In the genomic region with DNA sequence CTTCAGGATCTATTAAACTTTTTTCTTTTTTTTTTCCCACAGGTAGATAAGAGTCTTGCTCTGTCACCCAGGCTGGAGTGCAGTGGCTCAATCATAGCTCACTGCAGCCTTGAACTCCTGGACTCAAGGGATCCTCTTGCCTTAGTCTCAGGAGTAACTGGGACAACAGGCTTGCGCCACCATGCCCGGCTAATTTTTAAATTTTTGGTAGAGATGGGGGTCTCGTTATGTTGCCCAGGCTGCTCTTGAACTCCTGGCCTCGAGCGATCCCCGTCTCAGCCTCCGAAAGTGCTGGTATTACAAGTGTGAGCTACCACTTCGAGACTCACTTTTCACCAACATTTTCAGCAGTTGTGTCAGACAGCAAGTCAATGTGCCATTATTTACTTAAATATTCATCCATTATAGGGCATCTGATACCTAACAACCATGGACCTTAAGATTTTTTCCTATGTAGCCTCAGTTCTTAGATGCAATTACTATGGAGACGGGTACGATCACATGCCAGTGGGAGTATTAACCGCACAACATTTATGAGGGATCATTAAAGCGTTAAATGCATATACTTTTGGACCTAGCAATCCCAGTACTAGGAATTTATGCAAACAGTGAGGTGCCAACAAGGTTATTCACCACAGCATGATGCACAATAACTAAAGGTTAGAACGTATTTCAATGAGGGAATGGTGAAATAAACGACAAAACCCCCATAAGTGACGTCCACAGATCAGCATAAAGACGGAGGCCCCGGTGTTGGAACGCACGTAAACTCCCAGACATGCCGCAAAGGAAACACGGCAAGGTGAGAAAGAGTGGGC, we compare ENCODE assay signal across 1 cellular context.
TF ChIP-seq lines count a peak whose summit lies in the region.

No MANE protein-coding gene starts in this region.

TF ChIP-seq in K562, 482 proteins besides CTCF, POLR2A, EP300 and RAD21 (continues in another document):
- TF ChIP-seq, protein P1, sequence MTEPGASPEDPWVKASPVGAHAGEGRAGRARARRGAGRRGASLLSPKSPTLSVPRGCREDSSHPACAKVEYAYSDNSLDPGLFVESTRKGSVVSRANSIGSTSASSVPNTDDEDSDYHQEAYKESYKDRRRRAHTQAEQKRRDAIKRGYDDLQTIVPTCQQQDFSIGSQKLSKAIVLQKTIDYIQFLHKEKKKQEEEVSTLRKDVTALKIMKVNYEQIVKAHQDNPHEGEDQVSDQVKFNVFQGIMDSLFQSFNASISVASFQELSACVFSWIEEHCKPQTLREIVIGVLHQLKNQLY (CRISPR knock-in tag; conservative IDR thresholded peaks at IDR 0.05), result no peak
- TF ChIP-seq HDAC3 (IDR thresholded peaks at IDR 0.05; ENCODE audit: borderline replicate concordance, partially characterized antibody) (no peak), TEAD2 (tag; IDR thresholded peaks at IDR 0.05) (no peak), HEY1 (CRISPR knock-in tag; IDR thresholded peaks at IDR 0.05; ENCODE audit: borderline replicate concordance) (no peak), TAF9B (IDR thresholded peaks at IDR 0.05; ENCODE audit: partially characterized antibody) (no peak), RFX7 (CRISPR knock-in tag; IDR thresholded peaks at IDR 0.05) (no peak), HDAC1 (IDR thresholded peaks at IDR 0.05) (0 out of 4 replicates have a peak, but pooled peaks of 1 of the 2 experiments have one; percentile 60), C11orf30 (IDR thresholded peaks at IDR 0.05; ENCODE audit: low read depth) (no peak), SMARCE1 (IDR thresholded peaks at IDR 0.05) (peak; percentile 30; the same call in 1 of the 2 replicates), TCFL5 (CRISPR knock-in tag; conservative IDR thresholded peaks at IDR 0.05) (no peak), CXXC5 (CRISPR knock-in tag; IDR thresholded peaks at IDR 0.05) (peak; percentile 12), DPF2 (IDR thresholded peaks at IDR 0.05) (no peak), ZNF12 (CRISPR knock-in tag; IDR thresholded peaks at IDR 0.05) (no peak), KAT8 (IDR thresholded peaks at IDR 0.05; ENCODE audit: low read depth) (no peak), SNIP1 (IDR thresholded peaks at IDR 0.05; ENCODE audit: low read depth) (no peak), ZZZ3 (IDR thresholded peaks at IDR 0.05) (no peak), E2F3 (CRISPR knock-in tag; IDR thresholded peaks at IDR 0.05) (no peak), CSDE1 (IDR thresholded peaks at IDR 0.05) (no peak), NR3C1 (CRISPR knock-in tag; IDR thresholded peaks at IDR 0.05) (no peak), CBX3 (IDR thresholded peaks at IDR 0.05; ENCODE audit: borderline replicate concordance in 1 of 2, low read length in 2 of 2) (no peak), ELF2 (CRISPR knock-in tag; IDR thresholded peaks at IDR 0.05) (no peak), PPARD (CRISPR knock-in tag; IDR thresholded peaks at IDR 0.05) (no peak), TGIF2 (CRISPR knock-in tag; IDR thresholded peaks at IDR 0.05) (no peak), SAFB (IDR thresholded peaks at IDR 0.05; ENCODE audit: borderline replicate concordance, low read depth, low read length) (no peak), TBP (optimal IDR thresholded peaks at IDR 0.05; ENCODE audit: low read depth, low read length) (no peak), ZNF224 (CRISPR knock-in tag; IDR thresholded peaks at IDR 0.05) (no peak), ZNF124 (CRISPR knock-in tag; IDR thresholded peaks at IDR 0.05) (no peak), POU5F1 (IDR thresholded peaks at IDR 0.05; ENCODE audit: borderline replicate concordance, low read depth, low read length, partially characterized antibody) (no peak)
- TF ChIP-seq, protein P2, sequence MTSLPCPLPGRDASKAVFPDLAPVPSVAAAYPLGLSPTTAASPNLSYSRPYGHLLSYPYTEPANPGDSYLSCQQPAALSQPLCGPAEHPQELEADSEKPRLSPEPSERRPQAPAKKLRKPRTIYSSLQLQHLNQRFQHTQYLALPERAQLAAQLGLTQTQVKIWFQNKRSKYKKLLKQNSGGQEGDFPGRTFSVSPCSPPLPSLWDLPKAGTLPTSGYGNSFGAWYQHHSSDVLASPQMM (CRISPR knock-in tag; IDR thresholded peaks at IDR 0.05), result no peak
- TF ChIP-seq, protein P3, sequence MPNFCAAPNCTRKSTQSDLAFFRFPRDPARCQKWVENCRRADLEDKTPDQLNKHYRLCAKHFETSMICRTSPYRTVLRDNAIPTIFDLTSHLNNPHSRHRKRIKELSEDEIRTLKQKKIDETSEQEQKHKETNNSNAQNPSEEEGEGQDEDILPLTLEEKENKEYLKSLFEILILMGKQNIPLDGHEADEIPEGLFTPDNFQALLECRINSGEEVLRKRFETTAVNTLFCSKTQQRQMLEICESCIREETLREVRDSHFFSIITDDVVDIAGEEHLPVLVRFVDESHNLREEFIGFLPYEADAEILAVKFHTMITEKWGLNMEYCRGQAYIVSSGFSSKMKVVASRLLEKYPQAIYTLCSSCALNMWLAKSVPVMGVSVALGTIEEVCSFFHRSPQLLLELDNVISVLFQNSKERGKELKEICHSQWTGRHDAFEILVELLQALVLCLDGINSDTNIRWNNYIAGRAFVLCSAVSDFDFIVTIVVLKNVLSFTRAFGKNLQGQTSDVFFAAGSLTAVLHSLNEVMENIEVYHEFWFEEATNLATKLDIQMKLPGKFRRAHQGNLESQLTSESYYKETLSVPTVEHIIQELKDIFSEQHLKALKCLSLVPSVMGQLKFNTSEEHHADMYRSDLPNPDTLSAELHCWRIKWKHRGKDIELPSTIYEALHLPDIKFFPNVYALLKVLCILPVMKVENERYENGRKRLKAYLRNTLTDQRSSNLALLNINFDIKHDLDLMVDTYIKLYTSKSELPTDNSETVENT (CRISPR knock-in tag; IDR thresholded peaks at IDR 0.05), result no peak
- TF ChIP-seq, protein P4, sequence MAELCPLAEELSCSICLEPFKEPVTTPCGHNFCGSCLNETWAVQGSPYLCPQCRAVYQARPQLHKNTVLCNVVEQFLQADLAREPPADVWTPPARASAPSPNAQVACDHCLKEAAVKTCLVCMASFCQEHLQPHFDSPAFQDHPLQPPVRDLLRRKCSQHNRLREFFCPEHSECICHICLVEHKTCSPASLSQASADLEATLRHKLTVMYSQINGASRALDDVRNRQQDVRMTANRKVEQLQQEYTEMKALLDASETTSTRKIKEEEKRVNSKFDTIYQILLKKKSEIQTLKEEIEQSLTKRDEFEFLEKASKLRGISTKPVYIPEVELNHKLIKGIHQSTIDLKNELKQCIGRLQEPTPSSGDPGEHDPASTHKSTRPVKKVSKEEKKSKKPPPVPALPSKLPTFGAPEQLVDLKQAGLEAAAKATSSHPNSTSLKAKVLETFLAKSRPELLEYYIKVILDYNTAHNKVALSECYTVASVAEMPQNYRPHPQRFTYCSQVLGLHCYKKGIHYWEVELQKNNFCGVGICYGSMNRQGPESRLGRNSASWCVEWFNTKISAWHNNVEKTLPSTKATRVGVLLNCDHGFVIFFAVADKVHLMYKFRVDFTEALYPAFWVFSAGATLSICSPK (IDR thresholded peaks at IDR 0.05; ENCODE audit: borderline replicate concordance), result no peak; the same call in 1 of the 2 replicates
- TF ChIP-seq, protein P5, sequence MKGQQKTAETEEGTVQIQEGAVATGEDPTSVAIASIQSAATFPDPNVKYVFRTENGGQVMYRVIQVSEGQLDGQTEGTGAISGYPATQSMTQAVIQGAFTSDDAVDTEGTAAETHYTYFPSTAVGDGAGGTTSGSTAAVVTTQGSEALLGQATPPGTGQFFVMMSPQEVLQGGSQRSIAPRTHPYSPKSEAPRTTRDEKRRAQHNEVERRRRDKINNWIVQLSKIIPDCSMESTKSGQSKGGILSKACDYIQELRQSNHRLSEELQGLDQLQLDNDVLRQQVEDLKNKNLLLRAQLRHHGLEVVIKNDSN (CRISPR knock-in tag; IDR thresholded peaks at IDR 0.05), result no peak
- TF ChIP-seq, protein P6, sequence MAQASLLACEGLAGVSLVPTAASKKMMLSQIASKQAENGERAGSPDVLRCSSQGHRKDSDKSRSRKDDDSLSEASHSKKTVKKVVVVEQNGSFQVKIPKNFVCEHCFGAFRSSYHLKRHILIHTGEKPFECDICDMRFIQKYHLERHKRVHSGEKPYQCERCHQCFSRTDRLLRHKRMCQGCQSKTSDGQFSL (CRISPR knock-in tag; IDR thresholded peaks at IDR 0.05), result no peak
- TF ChIP-seq, protein P6 (tag; IDR thresholded peaks at IDR 0.05), result no peak
- TF ChIP-seq, protein P7, sequence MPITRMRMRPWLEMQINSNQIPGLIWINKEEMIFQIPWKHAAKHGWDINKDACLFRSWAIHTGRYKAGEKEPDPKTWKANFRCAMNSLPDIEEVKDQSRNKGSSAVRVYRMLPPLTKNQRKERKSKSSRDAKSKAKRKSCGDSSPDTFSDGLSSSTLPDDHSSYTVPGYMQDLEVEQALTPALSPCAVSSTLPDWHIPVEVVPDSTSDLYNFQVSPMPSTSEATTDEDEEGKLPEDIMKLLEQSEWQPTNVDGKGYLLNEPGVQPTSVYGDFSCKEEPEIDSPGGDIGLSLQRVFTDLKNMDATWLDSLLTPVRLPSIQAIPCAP (CRISPR knock-in tag; IDR thresholded peaks at IDR 0.05; ENCODE audit: borderline replicate concordance), result no peak
- TF ChIP-seq, protein P8, sequence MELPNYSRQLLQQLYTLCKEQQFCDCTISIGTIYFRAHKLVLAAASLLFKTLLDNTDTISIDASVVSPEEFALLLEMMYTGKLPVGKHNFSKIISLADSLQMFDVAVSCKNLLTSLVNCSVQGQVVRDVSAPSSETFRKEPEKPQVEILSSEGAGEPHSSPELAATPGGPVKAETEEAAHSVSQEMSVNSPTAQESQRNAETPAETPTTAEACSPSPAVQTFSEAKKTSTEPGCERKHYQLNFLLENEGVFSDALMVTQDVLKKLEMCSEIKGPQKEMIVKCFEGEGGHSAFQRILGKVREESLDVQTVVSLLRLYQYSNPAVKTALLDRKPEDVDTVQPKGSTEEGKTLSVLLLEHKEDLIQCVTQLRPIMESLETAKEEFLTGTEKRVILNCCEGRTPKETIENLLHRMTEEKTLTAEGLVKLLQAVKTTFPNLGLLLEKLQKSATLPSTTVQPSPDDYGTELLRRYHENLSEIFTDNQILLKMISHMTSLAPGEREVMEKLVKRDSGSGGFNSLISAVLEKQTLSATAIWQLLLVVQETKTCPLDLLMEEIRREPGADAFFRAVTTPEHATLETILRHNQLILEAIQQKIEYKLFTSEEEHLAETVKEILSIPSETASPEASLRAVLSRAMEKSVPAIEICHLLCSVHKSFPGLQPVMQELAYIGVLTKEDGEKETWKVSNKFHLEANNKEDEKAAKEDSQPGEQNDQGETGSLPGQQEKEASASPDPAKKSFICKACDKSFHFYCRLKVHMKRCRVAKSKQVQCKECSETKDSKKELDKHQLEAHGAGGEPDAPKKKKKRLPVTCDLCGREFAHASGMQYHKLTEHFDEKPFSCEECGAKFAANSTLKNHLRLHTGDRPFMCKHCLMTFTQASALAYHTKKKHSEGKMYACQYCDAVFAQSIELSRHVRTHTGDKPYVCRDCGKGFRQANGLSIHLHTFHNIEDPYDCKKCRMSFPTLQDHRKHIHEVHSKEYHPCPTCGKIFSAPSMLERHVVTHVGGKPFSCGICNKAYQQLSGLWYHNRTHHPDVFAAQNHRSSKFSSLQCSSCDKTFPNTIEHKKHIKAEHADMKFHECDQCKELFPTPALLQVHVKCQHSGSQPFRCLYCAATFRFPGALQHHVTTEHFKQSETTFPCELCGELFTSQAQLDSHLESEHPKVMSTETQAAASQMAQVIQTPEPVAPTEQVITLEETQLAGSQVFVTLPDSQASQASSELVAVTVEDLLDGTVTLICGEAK (IDR thresholded peaks at IDR 0.05), result 0 out of 2 replicates have a peak, but pooled peaks have one; percentile 37
- TF ChIP-seq, protein P8 (CRISPR knock-in tag; IDR thresholded peaks at IDR 0.05), result no peak
- TF ChIP-seq, protein P9, sequence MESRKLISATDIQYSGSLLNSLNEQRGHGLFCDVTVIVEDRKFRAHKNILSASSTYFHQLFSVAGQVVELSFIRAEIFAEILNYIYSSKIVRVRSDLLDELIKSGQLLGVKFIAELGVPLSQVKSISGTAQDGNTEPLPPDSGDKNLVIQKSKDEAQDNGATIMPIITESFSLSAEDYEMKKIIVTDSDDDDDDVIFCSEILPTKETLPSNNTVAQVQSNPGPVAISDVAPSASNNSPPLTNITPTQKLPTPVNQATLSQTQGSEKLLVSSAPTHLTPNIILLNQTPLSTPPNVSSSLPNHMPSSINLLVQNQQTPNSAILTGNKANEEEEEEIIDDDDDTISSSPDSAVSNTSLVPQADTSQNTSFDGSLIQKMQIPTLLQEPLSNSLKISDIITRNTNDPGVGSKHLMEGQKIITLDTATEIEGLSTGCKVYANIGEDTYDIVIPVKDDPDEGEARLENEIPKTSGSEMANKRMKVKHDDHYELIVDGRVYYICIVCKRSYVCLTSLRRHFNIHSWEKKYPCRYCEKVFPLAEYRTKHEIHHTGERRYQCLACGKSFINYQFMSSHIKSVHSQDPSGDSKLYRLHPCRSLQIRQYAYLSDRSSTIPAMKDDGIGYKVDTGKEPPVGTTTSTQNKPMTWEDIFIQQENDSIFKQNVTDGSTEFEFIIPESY (CRISPR knock-in tag; IDR thresholded peaks at IDR 0.05), result no peak
